24 cellular contexts compared by ENCODE assay signal in genomic region chr1:72115290-72115689, GRCh38.
"Had no signal": no experiment of that assay in that cellular context is flagged by ENCODE, and none has a peak within 500 bp of the region (broad histone marks: within the 10 kb centered on the region; RNA-seq: fewer than 3 reads in every experiment).

No MANE protein-coding gene starts in this region.

- H3K4me3 ChIP-seq: coronary artery, dorsolateral prefrontal cortex, esophagus muscularis mucosa, gastrocnemius medialis had no signal

- H3K27ac ChIP-seq: brain microvascular endothelial cell, dorsolateral prefrontal cortex, esophagus muscularis mucosa, foreskin keratinocyte, gastrocnemius medialis had no signal

- ATAC-seq: activated T-cell treated with anti-CD3 and anti-CD28 coated beads, Interleukin-2, amount 50 U/mL, for 72 hours; effector memory CD8-positive, alpha-beta T cell; foreskin keratinocyte; gastrocnemius medialis had no signal

- H3K27me3 ChIP-seq: brain microvascular endothelial cell, dorsolateral prefrontal cortex, esophagus muscularis mucosa, foreskin keratinocyte, gastrocnemius medialis had no signal

- H3K36me3 ChIP-seq: brain microvascular endothelial cell, esophagus muscularis mucosa, gastrocnemius medialis had no signal

- H3K9me3 ChIP-seq: esophagus muscularis mucosa, gastrocnemius medialis had no signal

- H3K4me1 ChIP-seq: foreskin keratinocyte, gastrocnemius medialis had no signal

- DNase-seq: activated CD4-positive, alpha-beta memory T cell treated with anti-CD3 and anti-CD28 coated beads, Interleukin-2, amount 10 ng/mL, durations not matched to agents 7 days and 5 days; activated CD4-positive, alpha-beta T cell treated with anti-CD3 and anti-CD28 coated beads for 1 hour; activated CD4-positive, alpha-beta T cell treated with anti-CD3 and anti-CD28 coated beads for 4 hours; activated CD4-positive, alpha-beta T cell treated with anti-CD3 and anti-CD28 coated beads, Interleukin-2, amount 10 ng/mL, durations not matched to agents 7 days and 5 days; activated CD4-positive, alpha-beta T cell treated with anti-CD3 and anti-CD28 coated beads, Interleukin-2, amount 50 U/mL, for 4 hours; activated CD8-positive, alpha-beta memory T cell treated with anti-CD3 and anti-CD28 coated beads, Interleukin-2, amount 50 U/mL, for 48 hours; activated gamma-delta T cell treated with Interleukin-2 at 50 U/mL for 16 hours; activated naive CD4-positive, alpha-beta T cell treated with anti-CD3 and anti-CD28 coated beads, Interleukin-2, amount 50 U/mL, for 16 hours; activated naive CD4-positive, alpha-beta T cell treated with Interleukin-2 at 50 U/mL for 16 hours; activated T-cell treated with anti-CD3 and anti-CD28 coated beads for 4 hours; activated T-cell treated with anti-CD3 and anti-CD28 coated beads, Interleukin-2, amount 50 U/mL, for 24 hours; activated T-cell treated with anti-CD3 and anti-CD28 coated beads, Interleukin-2, amount 50 U/mL, for 72 hours; amniotic stem cell; anterior cingulate cortex; brain microvascular endothelial cell; dorsolateral prefrontal cortex; effector memory CD8-positive, alpha-beta T cell; erythroblast; foreskin keratinocyte; gastrocnemius medialis; glutamatergic neuron; T-helper 2 cell had no signal
